In genomic region chr12:122895290-122895689, GRCh38 we compare ENCODE assay signal across 8 cellular contexts. TPM values are rescaled to one million over a fixed set of nuclear protein-coding genes. Genes with fewer than 3 reads are reported as not detected.
A peak's percentile ranks its signal among the peaks of the same experiment; 100 is the strongest.
DNase-seq lines count a peak whose midpoint lies in the region; ATAC-seq and TF ChIP-seq lines count a peak whose summit lies in the region.

No MANE protein-coding gene starts in this region.

- peak overlapping the region; percentile 85 for H3K9ac ChIP-seq in iPS-15b (ENCODE audit: low read depth, low read length)

- no peak for DNase-seq in HL-60 (ENCODE audit: low read depth in 1 of 2, low spot score in 1 of 2)
- DNase-seq in activated naive CD8-positive, alpha-beta T cell treated with anti-CD3 and anti-CD28 coated beads, Interleukin-2, amount 10 ng/mL, durations not matched to agents 7 days and 5 days, result no peak
- no peak for DNase-seq in HCEC 1CT
- no peak for DNase-seq in stimulated activated CD4-positive, alpha-beta T cell treated with anti-CD3 and anti-CD28 coated beads, Interleukin-4, amount 100 ng/mL, for 1 hour

- POLR2A ChIA-PET in activated naive CD8-positive, alpha-beta T cell treated with anti-CD3 and anti-CD28 coated beads, Interleukin-2, amount 10 ng/mL, durations not matched to agents 7 days and 5 days (lab: Charles Lee), result interaction anchor here (0.6 to 1.5 kb wide), 8 partner anchors 13 to 338 kb away, joined by 3 to 5 read pairs (median 3); partner anchors contain the start of genes ABCB9, MTRFR and OGFOD2

- H3K27me3 ChIP-seq in HL-60 (ENCODE audit: insufficient read depth, poor library complexity, severe bottlenecking) (no peaks in the 10 kb centered on the region), iPS-15b (ENCODE audit: control insufficient read depth, insufficient read depth, low read length) (peaks cover 17% of the 10 kb centered on the region)

- ATAC-seq in activated naive CD8-positive, alpha-beta T cell treated with anti-CD3 and anti-CD28 coated beads, Interleukin-2, amount 10 ng/mL, durations not matched to agents 7 days and 5 days (ENCODE audit: low read depth), result no peak
- no peak for ATAC-seq in stimulated activated memory B cell treated with anti-CD40 and anti-IgM and Interleukin-4, amounts not matched to agents 10 μg/mL and 1 μg/mL and 100 μg/mL, for 72 hours
- ATAC-seq in GM21423 (IDR thresholded peaks at IDR 0.05; ENCODE audit: unreplicated experiment), result no peak
- ATAC-seq in HG03378 (IDR thresholded peaks at IDR 0.05; ENCODE audit: unreplicated experiment), result no peak

- H3K4me3 Mint-ChIP-seq in activated naive CD8-positive, alpha-beta T cell treated with anti-CD3 and anti-CD28 coated beads, Interleukin-2, amount 10 ng/mL, durations not matched to agents 7 days and 5 days, result peak overlapping the region; percentile 90
- H3K4me3 Mint-ChIP-seq in stimulated activated memory B cell treated with anti-CD40 and anti-IgM and Interleukin-4, amounts not matched to agents 10 μg/mL and 1 μg/mL and 100 μg/mL, for 72 hours, result peak overlapping the region; percentile 86

- H3K4me1 ChIP-seq in iPS-15b (ENCODE audit: control insufficient read depth, insufficient read depth, low read length), result peaks cover 12% of the 10 kb centered on the region

- H3K9me3 Mint-ChIP-seq in activated naive CD8-positive, alpha-beta T cell treated with anti-CD3 and anti-CD28 coated beads, Interleukin-2, amount 10 ng/mL, durations not matched to agents 7 days and 5 days, result no peaks in the 10 kb centered on the region
- no peaks in the 10 kb centered on the region for H3K9me3 Mint-ChIP-seq in stimulated activated memory B cell treated with anti-CD40 and anti-IgM and Interleukin-4, amounts not matched to agents 10 μg/mL and 1 μg/mL and 100 μg/mL, for 72 hours

- TF ChIP-seq CTCF in HL-60 (IDR thresholded peaks at IDR 0.05; ENCODE audit: insufficient read depth, low read length), result no peak

- peak overlapping the region; percentile 73 for H3K4me3 ChIP-seq in HL-60 (replicated peaks; ENCODE audit: insufficient read depth, low read length)
- H3K4me3 ChIP-seq in iPS-15b (ENCODE audit: low read depth, low read length), result peak overlapping the region; percentile 83

- peaks cover 6% of the 10 kb centered on the region for H3K36me3 Mint-ChIP-seq in activated naive CD8-positive, alpha-beta T cell treated with anti-CD3 and anti-CD28 coated beads, Interleukin-2, amount 10 ng/mL, durations not matched to agents 7 days and 5 days
- H3K36me3 Mint-ChIP-seq in stimulated activated memory B cell treated with anti-CD40 and anti-IgM and Interleukin-4, amounts not matched to agents 10 μg/mL and 1 μg/mL and 100 μg/mL, for 72 hours, result no peaks in the 10 kb centered on the region

- H3K27ac ChIP-seq in HL-60 (replicated peaks), result peak overlapping the region; percentile 66

- no peaks in the 10 kb centered on the region for H3K27me3 Mint-ChIP-seq in activated naive CD8-positive, alpha-beta T cell treated with anti-CD3 and anti-CD28 coated beads, Interleukin-2, amount 10 ng/mL, durations not matched to agents 7 days and 5 days
- no peaks in the 10 kb centered on the region for H3K27me3 Mint-ChIP-seq in stimulated activated memory B cell treated with anti-CD40 and anti-IgM and Interleukin-4, amounts not matched to agents 10 μg/mL and 1 μg/mL and 100 μg/mL, for 72 hours

- no peaks in the 10 kb centered on the region for H3K36me3 ChIP-seq in iPS-15b (ENCODE audit: control insufficient read depth, insufficient read depth, low read length)

- peaks cover 75% of the 10 kb centered on the region for H3K4me1 Mint-ChIP-seq in activated naive CD8-positive, alpha-beta T cell treated with anti-CD3 and anti-CD28 coated beads, Interleukin-2, amount 10 ng/mL, durations not matched to agents 7 days and 5 days
- H3K4me1 Mint-ChIP-seq in stimulated activated memory B cell treated with anti-CD40 and anti-IgM and Interleukin-4, amounts not matched to agents 10 μg/mL and 1 μg/mL and 100 μg/mL, for 72 hours, result peaks cover 100% of the 10 kb centered on the region

- H3K9me3 ChIP-seq in iPS-15b (ENCODE audit: control insufficient read depth, insufficient read depth, low read length), result no peaks in the 10 kb centered on the region

- peak overlapping the region; percentile 90 for H3K27ac Mint-ChIP-seq in activated naive CD8-positive, alpha-beta T cell treated with anti-CD3 and anti-CD28 coated beads, Interleukin-2, amount 10 ng/mL, durations not matched to agents 7 days and 5 days
- H3K27ac Mint-ChIP-seq in stimulated activated memory B cell treated with anti-CD40 and anti-IgM and Interleukin-4, amounts not matched to agents 10 μg/mL and 1 μg/mL and 100 μg/mL, for 72 hours, result peak overlapping the region; percentile 95

RNA-seq across cellular contexts. Expression of gene VPS37B, which starts 0.6 kb away (rescaled TPM):
- 10 to 100 TPM; 33.4 to 36.8 TPM for total RNA-seq in activated naive CD8-positive, alpha-beta T cell treated with anti-CD3 and anti-CD28 coated beads, Interleukin-2, amount 10 ng/mL, durations not matched to agents 7 days and 5 days
